Comparison of ENCODE assay signal across 8 cellular contexts in genomic region chr7:65216469-65216868, GRCh38.
A peak's percentile ranks its signal among the peaks of the same experiment; 100 is the strongest.
DNase-seq lines count a peak whose midpoint lies in the region; ATAC-seq and TF ChIP-seq lines count a peak whose summit lies in the region.

No MANE protein-coding gene starts in this region.

- peaks cover 7% of the 10 kb centered on the region for H3K4me1 ChIP-seq in OCI-LY1 (ENCODE audit: insufficient read depth, low read length, severe bottlenecking)

- H2AFZ ChIP-seq in OCI-LY1 (ENCODE audit: low read length), result no peak overlapping the region

- H3K27me3 Mint-ChIP-seq in activated T-cell treated with anti-CD3 and anti-CD28 coated beads, Interleukin-2, amount 50 U/mL, for 72 hours (ENCODE audit: low read depth), result no peaks in the 10 kb centered on the region

- peak; percentile 66 to 71 for DNase-seq in activated T-cell treated with anti-CD3 and anti-CD28 coated beads, Interleukin-2, amount 50 U/mL, for 72 hours
- peak; percentile 31 for DNase-seq in glomerular visceral epithelial cell (ENCODE audit: extremely low spot score)
- DNase-seq in stimulated activated CD4-positive, alpha-beta T cell treated with anti-CD3 and anti-CD28 coated beads, Interleukin-15, amount 100 ng/mL, for 48 hours (ENCODE audit: low read depth in 2 of 2), result peak; percentile 33 to 43

- peak overlapping the region; percentile 52; the same call in 1 of the 2 replicates for H3K4me2 ChIP-seq in OCI-LY1 (ENCODE audit: low read length)

- no peaks in the 10 kb centered on the region for H3K9me2 ChIP-seq in OCI-LY1 (ENCODE audit: low read depth, low read length)

- H3K4me3 Mint-ChIP-seq in activated T-cell treated with anti-CD3 and anti-CD28 coated beads, Interleukin-2, amount 50 U/mL, for 72 hours, result peak overlapping the region; percentile 1 to 49

- no peaks in the 10 kb centered on the region for H4K20me1 ChIP-seq in OCI-LY1 (ENCODE audit: insufficient read depth, low read length)

- H3K27ac ChIP-seq in 22Rv1 (no peak overlapping the region), OCI-LY1 (ENCODE audit: low read depth, low read length, poor library complexity, severe bottlenecking) (no peak overlapping the region)

- H3K27ac Mint-ChIP-seq in activated T-cell treated with anti-CD3 and anti-CD28 coated beads, Interleukin-2, amount 50 U/mL, for 72 hours, result no peak overlapping the region

- H3K9me3 Mint-ChIP-seq in activated T-cell treated with anti-CD3 and anti-CD28 coated beads, Interleukin-2, amount 50 U/mL, for 72 hours, result no peaks in the 10 kb centered on the region

- H3K9me3 ChIP-seq in OCI-LY1 (ENCODE audit: low read length), result no peaks in the 10 kb centered on the region

- TF ChIP-seq CTCF in 22Rv1 (IDR thresholded peaks at IDR 0.05), result peak; percentile 81
- TF ChIP-seq CTCF in OCI-LY1 (IDR thresholded peaks at IDR 0.05; ENCODE audit: low read length), result peak; percentile 90

- H3K4me1 Mint-ChIP-seq in activated T-cell treated with anti-CD3 and anti-CD28 coated beads, Interleukin-2, amount 50 U/mL, for 72 hours (ENCODE audit: low read depth), result peaks cover 9% of the 10 kb centered on the region

- H3K79me2 ChIP-seq in OCI-LY1 (ENCODE audit: insufficient read depth, low read length), result no peaks in the 10 kb centered on the region

- no peaks in the 10 kb centered on the region for H3F3A ChIP-seq in OCI-LY1 (ENCODE audit: insufficient read depth, low read length)

- H3K36me3 Mint-ChIP-seq in activated T-cell treated with anti-CD3 and anti-CD28 coated beads, Interleukin-2, amount 50 U/mL, for 72 hours (ENCODE audit: insufficient read depth in 2 of 2), result no peaks in the 10 kb centered on the region

- no peak overlapping the region for H3K4me3 ChIP-seq in OCI-LY1 (ENCODE audit: low read depth, low read length, poor library complexity, severe bottlenecking)

- H3K9ac ChIP-seq in OCI-LY1 (ENCODE audit: low read length), result no peak overlapping the region

- H3K36me3 ChIP-seq in OCI-LY1 (ENCODE audit: insufficient read depth, low read length), result no peaks in the 10 kb centered on the region

- ATAC-seq in GM18511 (IDR thresholded peaks at IDR 0.05; ENCODE audit: unreplicated experiment) (peak; percentile 84), HG03469 (IDR thresholded peaks at IDR 0.05; ENCODE audit: unreplicated experiment) (peak; percentile 72), GM21737 (IDR thresholded peaks at IDR 0.05; ENCODE audit: unreplicated experiment) (no peak)
- ATAC-seq in activated T-cell treated with anti-CD3 and anti-CD28 coated beads, Interleukin-2, amount 50 U/mL, for 72 hours (replicated peaks in 1 of 2), result peak; percentile 60 to 75

- no peaks in the 10 kb centered on the region for H3K27me3 ChIP-seq in OCI-LY1 (ENCODE audit: insufficient read depth, low read length)
